15 cellular contexts compared by ENCODE assay signal in the genomic region with DNA sequence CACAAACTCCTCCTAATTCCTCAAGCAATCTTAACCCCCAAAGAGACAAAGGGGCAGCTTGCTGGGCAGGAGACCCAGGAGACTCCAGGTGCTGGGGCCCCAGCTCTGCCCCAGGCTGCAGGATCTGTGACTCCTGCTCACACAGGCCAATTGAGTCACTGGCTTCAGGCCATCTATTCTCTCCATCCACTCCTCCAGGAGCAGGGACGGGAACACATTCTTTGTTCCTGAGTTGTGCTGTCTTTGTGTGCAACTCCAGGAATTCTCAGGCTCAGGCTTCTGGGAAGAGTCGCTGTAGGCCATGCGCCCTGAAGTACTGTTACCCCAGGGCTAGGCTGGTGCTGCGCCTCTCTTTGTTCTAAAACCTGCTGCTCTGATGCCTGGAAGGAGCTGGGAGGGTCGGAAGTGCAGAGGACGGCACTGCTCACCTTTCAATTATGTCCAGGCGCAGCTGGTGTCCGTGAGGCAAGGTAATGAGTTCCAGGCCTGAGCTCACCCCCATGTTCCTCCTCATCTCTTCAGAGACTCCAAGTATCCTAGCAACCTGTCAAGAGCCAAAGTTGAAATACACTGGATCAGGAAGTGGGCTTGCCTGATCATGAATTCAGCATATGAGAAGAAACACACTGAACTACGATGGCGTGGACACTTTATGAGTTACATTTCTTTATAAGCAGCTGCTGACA.
DNase-seq lines count a peak whose midpoint lies in the region; ATAC-seq, FAIRE-seq and TF ChIP-seq lines count a peak whose summit lies in the region.
"Had no signal": no experiment of that assay in that cellular context is flagged by ENCODE, and none has a peak within 500 bp of the region (broad histone marks: within the 10 kb centered on the region; RNA-seq: fewer than 3 reads in every experiment).

No MANE protein-coding gene starts in this region.

- H4K20me1 ChIP-seq in astrocyte (ENCODE audit: insufficient read depth, low read length) = peaks cover 52% of the 10 kb centered on the region

- in situ Hi-C loops in KBM-7 (cut with MboI; ENCODE audit: low pct_unique_long_range_greater_than_20kb, low sequenced_read_pairs) = no loop called here

- H3K9ac ChIP-seq in astrocyte (ENCODE audit: low read length) (peak overlapping the region; percentile 23), mesendoderm (ENCODE audit: low read length) (no peak overlapping the region)

- peak overlapping the region; percentile 17 for H3K27ac ChIP-seq in astrocyte (ENCODE audit: low read depth, low read length)
- no peak overlapping the region for H3K27ac ChIP-seq in mesendoderm (ENCODE audit: low read depth, low read length)
- H3K27ac ChIP-seq in SJCRH30 = no peak overlapping the region
- H3K27ac ChIP-seq: colonic mucosa had no signal

- no peak overlapping the region for H3K18ac ChIP-seq in mesendoderm (ENCODE audit: low read length)

- H3K9me3 Mint-ChIP-seq in astrocyte (ENCODE audit: unreplicated experiment) = no peaks in the 10 kb centered on the region
- H3K9me3 Mint-ChIP-seq: natural killer cell; stimulated activated effector memory CD8-positive, alpha-beta T cell treated with anti-CD3 and anti-CD28 coated beads, Interleukin-12 subunit alpha, Interleukin-12 subunit beta, amount 100 ng/mL, for 72 hours had no signal

- FAIRE-seq in astrocyte (lab: Jason Lieb, UNC) = no peak

- H2BK15ac ChIP-seq in mesendoderm (replicated peaks; ENCODE audit: low read depth) = no peak overlapping the region

- H3K36me3 ChIP-seq in astrocyte (ENCODE audit: insufficient read depth, low read length) = peaks cover 52% of the 10 kb centered on the region
- peaks cover 25% of the 10 kb centered on the region for H3K36me3 ChIP-seq in mesendoderm (ENCODE audit: control insufficient read depth, insufficient read depth, low read length)
- H3K36me3 ChIP-seq in SJCRH30 = peaks cover 40% of the 10 kb centered on the region
- H3K36me3 ChIP-seq: colonic mucosa had no signal

- no peak overlapping the region for H2AFZ ChIP-seq in astrocyte (ENCODE audit: low read depth, low read length)

- ATAC-seq in HG03469 (IDR thresholded peaks at IDR 0.05; ENCODE audit: unreplicated experiment) = no peak
- ATAC-seq: natural killer cell; stimulated activated effector memory CD8-positive, alpha-beta T cell treated with anti-CD3 and anti-CD28 coated beads, Interleukin-12 subunit alpha, Interleukin-12 subunit beta, amount 100 ng/mL, for 72 hours had no signal

- WGBS in mesendoderm (ENCODE audit: extremely low coverage, insufficient coverage, low lambda C conversion rate) = no CpG with 5 or more reads among the region's 10 CpGs

- no peak overlapping the region for H2BK120ac ChIP-seq in mesendoderm (ENCODE audit: low read depth, low read length)

- no peak overlapping the region for H3K4me3 Mint-ChIP-seq in astrocyte (ENCODE audit: unreplicated experiment)
- H3K4me3 Mint-ChIP-seq: natural killer cell; stimulated activated effector memory CD8-positive, alpha-beta T cell treated with anti-CD3 and anti-CD28 coated beads, Interleukin-12 subunit alpha, Interleukin-12 subunit beta, amount 100 ng/mL, for 72 hours had no signal

- H3K4me2 ChIP-seq in astrocyte (ENCODE audit: low read length) = no peak overlapping the region
- H3K4me2 ChIP-seq in mesendoderm (ENCODE audit: low read length) = no peak overlapping the region

- H3K27me3 Mint-ChIP-seq in astrocyte (ENCODE audit: low read depth, unreplicated experiment) = no peaks in the 10 kb centered on the region

- H2AK5ac ChIP-seq in mesendoderm (ENCODE audit: low read length) = no peak overlapping the region

- H3K4ac ChIP-seq in mesendoderm (ENCODE audit: low read depth, low read length) = no peak overlapping the region

- H3K4me3 ChIP-seq in astrocyte (ENCODE audit: insufficient read depth, low read depth, low read length) = no peak overlapping the region
- H3K4me3 ChIP-seq in mesendoderm (ENCODE audit: low read length) = no peak overlapping the region
- no peak overlapping the region for H3K4me3 ChIP-seq in SJCRH30
- H3K4me3 ChIP-seq: colonic mucosa had no signal

- H3K79me1 ChIP-seq in mesendoderm (ENCODE audit: low read length) = peaks cover 7% of the 10 kb centered on the region

- H3K23ac ChIP-seq in mesendoderm (ENCODE audit: low read length) = no peak overlapping the region

- peaks cover 47% of the 10 kb centered on the region for H3K79me2 ChIP-seq in astrocyte (ENCODE audit: insufficient read depth, low read length)
- H3K79me2 ChIP-seq in mesendoderm (ENCODE audit: control insufficient read depth, insufficient read depth, low read length) = no peaks in the 10 kb centered on the region

- peak overlapping the region; percentile 50 for H3K27ac Mint-ChIP-seq in astrocyte (ENCODE audit: unreplicated experiment)
- H3K27ac Mint-ChIP-seq: natural killer cell; stimulated activated effector memory CD8-positive, alpha-beta T cell treated with anti-CD3 and anti-CD28 coated beads, Interleukin-12 subunit alpha, Interleukin-12 subunit beta, amount 100 ng/mL, for 72 hours had no signal

- no peak overlapping the region for H4K8ac ChIP-seq in mesendoderm (ENCODE audit: low read depth, low read length)

- H2BK5ac ChIP-seq in mesendoderm (ENCODE audit: low read length) = no peak overlapping the region

- H3K36me3 Mint-ChIP-seq in astrocyte (ENCODE audit: low read depth, unreplicated experiment) = peaks cover 33% of the 10 kb centered on the region
- H3K36me3 Mint-ChIP-seq: natural killer cell; stimulated activated effector memory CD8-positive, alpha-beta T cell treated with anti-CD3 and anti-CD28 coated beads, Interleukin-12 subunit alpha, Interleukin-12 subunit beta, amount 100 ng/mL, for 72 hours had no signal

- no peak for TF ChIP-seq CTCF in astrocyte (IDR thresholded peaks at IDR 0.05; ENCODE audit: insufficient read depth, low read depth, low read length)

- H3K4me1 ChIP-seq in astrocyte (ENCODE audit: insufficient read depth, low read length) (peaks cover 21% of the 10 kb centered on the region), mesendoderm (ENCODE audit: control insufficient read depth, low read depth, low read length) (no peaks in the 10 kb centered on the region), SJCRH30 (no peaks in the 10 kb centered on the region; the same call in 1 of the 2 replicates)

- H3K56ac ChIP-seq in mesendoderm (ENCODE audit: low read length) = no peak overlapping the region

- peak; percentile 60 for DNase-seq in DMS153 treated with DMSO at 0.1 percent for 48 hours (lab: John Stamatoyannopoulos, UW; ENCODE audit: unreplicated experiment)
- peak; percentile 59 to 95 (median 80) for DNase-seq in NCI-H1417 (lab: John Stamatoyannopoulos, UW)
- no peak for DNase-seq in astrocyte (ENCODE audit: low read depth)
- peak; percentile 52 for DNase-seq in mesendoderm
- no peak for DNase-seq in KBM-7
- DNase-seq in SJCRH30 = no peak
- no peak for DNase-seq in GDM1 (lab: John Stamatoyannopoulos, UW)
- DNase-seq: activated CD4-positive, alpha-beta T cell treated with anti-CD3 and anti-CD28 coated beads, Interleukin-2, amount 50 U/mL, for 1 hour; activated naive CD4-positive, alpha-beta T cell; colonic mucosa; HCEC 1CT; natural killer cell; T-helper 1 cell had no signal

- H3K27me3 ChIP-seq in astrocyte (ENCODE audit: insufficient read depth, low read length) (no peaks in the 10 kb centered on the region), mesendoderm (ENCODE audit: insufficient read depth, low read length, poor library complexity) (no peaks in the 10 kb centered on the region), SJCRH30 (no peaks in the 10 kb centered on the region)
- H3K27me3 ChIP-seq: colonic mucosa had no signal

- H3K9me3 ChIP-seq in astrocyte (ENCODE audit: insufficient read depth, low read depth, low read length) (no peaks in the 10 kb centered on the region), SJCRH30 (replicated peaks) (no peaks in the 10 kb centered on the region)
- H3K9me3 ChIP-seq: colonic mucosa had no signal

- peaks cover 35% of the 10 kb centered on the region for H3K4me1 Mint-ChIP-seq in astrocyte (ENCODE audit: low read depth, unreplicated experiment)
- H3K4me1 Mint-ChIP-seq: natural killer cell; stimulated activated effector memory CD8-positive, alpha-beta T cell treated with anti-CD3 and anti-CD28 coated beads, Interleukin-12 subunit alpha, Interleukin-12 subunit beta, amount 100 ng/mL, for 72 hours had no signal

- H4K5ac ChIP-seq in mesendoderm (ENCODE audit: low read length) = no peak overlapping the region

Comparison
In these comparisons a context has a peak if more than half of its experiments do, and no peak if none do; other contexts are left out.
1. DNase-seq: peak in DMS153 treated with DMSO at 0.1 percent for 48 hours (single experiment), NCI-H1417 (3 of 3) and mesendoderm (single experiment); none in astrocyte (single experiment), KBM-7 (single experiment), SJCRH30 (0 of 2) and GDM1 (single experiment).